Comparison of ENCODE assay signal across 22 cellular contexts in genomic region chr4:89256203-89256800, GRCh38. TPM values are rescaled to one million over a fixed set of nuclear protein-coding genes. Genes with fewer than 3 reads are reported as not detected.
DNase-seq lines count a peak whose midpoint lies in the region; ATAC-seq and TF ChIP-seq lines count a peak whose summit lies in the region.
"Had no signal": no experiment of that assay in that cellular context is flagged by ENCODE, and none has a peak within 500 bp of the region (broad histone marks: within the 10 kb centered on the region; RNA-seq: fewer than 3 reads in every experiment).

No MANE protein-coding gene starts in this region.

- H3K27me3 ChIP-seq in heart left ventricle (no peaks in the 10 kb centered on the region), right atrium auricular region (no peaks in the 10 kb centered on the region), neural progenitor cell (no peaks in the 10 kb centered on the region)
- H3K27me3 ChIP-seq: testis had no signal

- DNase-seq in heart left ventricle (no peak), right atrium auricular region (ENCODE audit: low spot score) (no peak), NCI-H2227 (lab: John Stamatoyannopoulos, UW; ENCODE audit: unreplicated experiment) (peak; percentile 34), neural progenitor cell (ENCODE audit: low spot score) (no peak), NCI-H187 treated with DMSO at 0.1 percent for 48 hours (lab: John Stamatoyannopoulos, UW) (no peak), EL (no peak), superior temporal gyrus (ENCODE audit: extremely low spot score) (no peak)
- no peak for DNase-seq in activated T-helper 1 cell treated with anti-CD3 and anti-CD28 coated beads, Interleukin-12 subunit alpha, Interleukin-12 subunit beta, Interleukin-2, Interleukin-4 antibody, amounts not matched to agents 30 ng/mL and 10 ng/mL and 1 ng/mL, durations not matched to agents 14 hours and 24 hours and 36 hours (ENCODE audit: low spot score)
- DNase-seq: AML-193; aorta; Calu3; NCI-H2081 treated with DMSO at 0.1 percent for 48 hours; nephron progenitor cell; NK-92 treated with Interleukin-12 subunit alpha and Interleukin-12 subunit beta, amount 100 ng/mL, for 24 hours; psoas muscle; stimulated activated CD4-positive, alpha-beta T cell treated with anti-CD3 and anti-CD28 coated beads, Interleukin-4, amount 100 ng/mL, for 4 hours; testis had no signal

- intact Hi-C loops in heart left ventricle (cut with DNase I), result loop anchor here in 8 of 10 donors (5.0 to 10.0 kb wide), 6 partner anchors 36 to 178 kb away; partner anchors contain the start of gene GPRIN3 (in 4 of the 8)
- intact Hi-C loops in activated T-helper 1 cell treated with anti-CD3 and anti-CD28 coated beads, Interleukin-12 subunit alpha, Interleukin-12 subunit beta, Interleukin-2, Interleukin-4 antibody, amounts not matched to agents 30 ng/mL and 10 ng/mL and 1 ng/mL, durations not matched to agents 14 hours and 24 hours and 36 hours (cut with micrococcal nuclease), result no loop called here

- peaks cover 8% of the 10 kb centered on the region for H3K9me3 Mint-ChIP-seq in activated T-helper 1 cell treated with anti-CD3 and anti-CD28 coated beads, Interleukin-12 subunit alpha, Interleukin-12 subunit beta, Interleukin-2, Interleukin-4 antibody, amounts not matched to agents 30 ng/mL and 10 ng/mL and 1 ng/mL, durations not matched to agents 14 hours and 24 hours and 36 hours
- H3K9me3 Mint-ChIP-seq in neural progenitor cell, result no peaks in the 10 kb centered on the region
- H3K9me3 Mint-ChIP-seq: memory B cell had no signal

- peak overlapping the region; percentile 3 for H3K27ac Mint-ChIP-seq in activated T-helper 1 cell treated with anti-CD3 and anti-CD28 coated beads, Interleukin-12 subunit alpha, Interleukin-12 subunit beta, Interleukin-2, Interleukin-4 antibody, amounts not matched to agents 30 ng/mL and 10 ng/mL and 1 ng/mL, durations not matched to agents 14 hours and 24 hours and 36 hours
- no peak overlapping the region for H3K27ac Mint-ChIP-seq in neural progenitor cell
- H3K27ac Mint-ChIP-seq: memory B cell, nephron progenitor cell had no signal

- peak in 3 of 4 donors; percentile 18 to 58 (median 31) for ATAC-seq in heart left ventricle
- ATAC-seq: psoas muscle had no signal

- H3K27ac ChIP-seq in heart left ventricle, result peak overlapping the region in 7 of 12 donors; percentile 28 to 58 (median 45)
- H3K27ac ChIP-seq in right atrium auricular region, result no peak overlapping the region
- H3K27ac ChIP-seq in neural progenitor cell, result no peak overlapping the region
- H3K27ac ChIP-seq: psoas muscle, RWPE1, testis had no signal

- H2AFZ ChIP-seq in neural progenitor cell (replicated peaks), result peak overlapping the region; percentile 27

- no peaks in the 10 kb centered on the region for H4K20me1 ChIP-seq in neural progenitor cell (ENCODE audit: low read depth)

- H3K4me1 ChIP-seq in heart left ventricle, result peaks cover 0 to 49% (median 23%) of the 10 kb centered on the region in 12 donors
- H3K4me1 ChIP-seq in right atrium auricular region, result peaks cover 0 to 42% of the 10 kb centered on the region in 2 donors
- H3K4me1 ChIP-seq in neural progenitor cell, result peaks cover 13% of the 10 kb centered on the region
- H3K4me1 ChIP-seq: psoas muscle, testis had no signal

- peaks cover 28% of the 10 kb centered on the region for H3K36me3 Mint-ChIP-seq in activated T-helper 1 cell treated with anti-CD3 and anti-CD28 coated beads, Interleukin-12 subunit alpha, Interleukin-12 subunit beta, Interleukin-2, Interleukin-4 antibody, amounts not matched to agents 30 ng/mL and 10 ng/mL and 1 ng/mL, durations not matched to agents 14 hours and 24 hours and 36 hours (ENCODE audit: low read depth)
- no peaks in the 10 kb centered on the region for H3K36me3 Mint-ChIP-seq in neural progenitor cell
- H3K36me3 Mint-ChIP-seq: memory B cell had no signal

- no peak for TF ChIP-seq POLR2A in heart left ventricle (IDR thresholded peaks at IDR 0.05)

- H3K9me3 ChIP-seq in heart left ventricle (no peaks in the 10 kb centered on the region), right atrium auricular region (no peaks in the 10 kb centered on the region), neural progenitor cell (ENCODE audit: low read depth) (no peaks in the 10 kb centered on the region)
- H3K9me3 ChIP-seq: HAP-1, psoas muscle, testis had no signal

- H3K79me2 ChIP-seq in neural progenitor cell (ENCODE audit: low read depth), result no peaks in the 10 kb centered on the region

- TF ChIP-seq CTCF in heart left ventricle (IDR thresholded peaks at IDR 0.05) (no peak), right atrium auricular region (IDR thresholded peaks at IDR 0.05) (no peak), neural progenitor cell (IDR thresholded peaks at IDR 0.05) (no peak)

- peaks cover 90% of the 10 kb centered on the region for H3K4me1 Mint-ChIP-seq in activated T-helper 1 cell treated with anti-CD3 and anti-CD28 coated beads, Interleukin-12 subunit alpha, Interleukin-12 subunit beta, Interleukin-2, Interleukin-4 antibody, amounts not matched to agents 30 ng/mL and 10 ng/mL and 1 ng/mL, durations not matched to agents 14 hours and 24 hours and 36 hours (ENCODE audit: low read depth)
- peaks cover 10% of the 10 kb centered on the region for H3K4me1 Mint-ChIP-seq in neural progenitor cell
- H3K4me1 Mint-ChIP-seq: memory B cell, nephron progenitor cell had no signal

- H3K4me3 Mint-ChIP-seq in activated T-helper 1 cell treated with anti-CD3 and anti-CD28 coated beads, Interleukin-12 subunit alpha, Interleukin-12 subunit beta, Interleukin-2, Interleukin-4 antibody, amounts not matched to agents 30 ng/mL and 10 ng/mL and 1 ng/mL, durations not matched to agents 14 hours and 24 hours and 36 hours, result no peak overlapping the region
- no peak overlapping the region for H3K4me3 Mint-ChIP-seq in neural progenitor cell
- H3K4me3 Mint-ChIP-seq: memory B cell, nephron progenitor cell had no signal

- H3K4me3 ChIP-seq in heart left ventricle (no peak overlapping the region), right atrium auricular region (no peak overlapping the region), neural progenitor cell (no peak overlapping the region)
- H3K4me3 ChIP-seq: HAP-1, psoas muscle, smooth muscle cell, testis had no signal

- H3K36me3 ChIP-seq in heart left ventricle (no peaks in the 10 kb centered on the region), right atrium auricular region (no peaks in the 10 kb centered on the region), neural progenitor cell (no peaks in the 10 kb centered on the region)
- H3K36me3 ChIP-seq: HAP-1 had no signal

- no peak overlapping the region for H3K9ac ChIP-seq in neural progenitor cell

- no peak overlapping the region for H3K4me2 ChIP-seq in neural progenitor cell
- H3K4me2 ChIP-seq: smooth muscle cell had no signal

- H3F3A ChIP-seq in neural progenitor cell (ENCODE audit: low read depth), result no peaks in the 10 kb centered on the region

- H3K27me3 Mint-ChIP-seq in activated T-helper 1 cell treated with anti-CD3 and anti-CD28 coated beads, Interleukin-12 subunit alpha, Interleukin-12 subunit beta, Interleukin-2, Interleukin-4 antibody, amounts not matched to agents 30 ng/mL and 10 ng/mL and 1 ng/mL, durations not matched to agents 14 hours and 24 hours and 36 hours (ENCODE audit: insufficient read depth), result no peaks in the 10 kb centered on the region
- H3K27me3 Mint-ChIP-seq in neural progenitor cell (ENCODE audit: insufficient read depth, low read depth), result peaks cover 2% of the 10 kb centered on the region
- H3K27me3 Mint-ChIP-seq: memory B cell had no signal

- WGBS in heart left ventricle, 4 donors, result 42 to 56% (median 48%) methylated on average over 3 of the region's 3 CpGs

RNA-seq across cellular contexts. Expression of gene GPRIN3, which starts 51.3 kb away (rescaled TPM):
- total RNA-seq in heart left ventricle (10 to 100 TPM in 7 of 9 donors, 1 to 10 TPM in 2; 6.3 to 16.5 (median 13.8) TPM), right atrium auricular region (1 to 10 TPM; 5.2 to 7.8 TPM), neural progenitor cell (ENCODE audit: low replicate concordance) (0.15 TPM in 2 replicates)
- polyA plus RNA-seq in heart left ventricle, result 1 to 10 TPM; 2.4 to 4.4 TPM
- total RNA-seq in activated T-helper 1 cell treated with anti-CD3 and anti-CD28 coated beads, Interleukin-12 subunit alpha, Interleukin-12 subunit beta, Interleukin-2, Interleukin-4 antibody, amounts not matched to agents 30 ng/mL and 10 ng/mL and 1 ng/mL, durations not matched to agents 14 hours and 24 hours and 36 hours, result 37.1 and 39.0 TPM in 2 replicates
- polyA plus RNA-seq: keratinocyte had no signal

Comparison
In these comparisons a context has a peak if more than half of its experiments do, and no peak if none do; other contexts are left out.
1. H3K27ac ChIP-seq: peak in heart left ventricle (7 of 12); none in right atrium auricular region (0 of 2) and neural progenitor cell (single experiment).